ENCODE assay signal across 15 cellular contexts in genomic region chr1:196063307-196063706, GRCh38.
A peak's percentile ranks its signal among the peaks of the same experiment; 100 is the strongest.
DNase-seq lines count a peak whose midpoint lies in the region; ATAC-seq and TF ChIP-seq lines count a peak whose summit lies in the region.
"Had no signal": no experiment of that assay in that cellular context is flagged by ENCODE, and none has a peak within 500 bp of the region (broad histone marks: within the 10 kb centered on the region; RNA-seq: fewer than 3 reads in every experiment).

No MANE protein-coding gene starts in this region.

- H3K4me3 ChIP-seq in AG10803 (ENCODE audit: low read length) (no peak overlapping the region), adipocyte (ENCODE audit: low read length) (peak overlapping the region; percentile 20)
- H3K4me3 ChIP-seq: GM12878, right lobe of liver had no signal

- DNase-seq in AG10803 (ENCODE audit: low read depth), result peak; percentile 6
- DNase-seq in LHCN-M2 (ENCODE audit: low read depth), result peak; percentile 12
- DNase-seq in adipocyte (ENCODE audit: low read depth), result no peak
- peak; percentile 19 to 45 for DNase-seq in foreskin keratinocyte
- DNase-seq in COR-L47 (lab: John Stamatoyannopoulos, UW), result no peak
- DNase-seq in NCI-H510A (lab: John Stamatoyannopoulos, UW), result no peak
- DNase-seq: Caco-2; effector memory CD4-positive, alpha-beta T cell; NCI-H1092 treated with DMSO at 0.1 percent for 48 hours; right lobe of liver; SHP77; stimulated activated CD4-positive, alpha-beta T cell treated with anti-CD3 and anti-CD28 coated beads, Interleukin-2, amount 100 ng/mL, for 24 hours had no signal

- H3K27ac ChIP-seq in foreskin keratinocyte, result no peak overlapping the region
- H3K27ac ChIP-seq: right lobe of liver had no signal

- no peak overlapping the region for H3K9ac ChIP-seq in adipocyte (ENCODE audit: low read length)

- TF ChIP-seq CTCF in AG10803 (conservative IDR thresholded peaks at IDR 0.05; ENCODE audit: low read length) (no peak), foreskin keratinocyte (conservative IDR thresholded peaks at IDR 0.05) (no peak)

- ATAC-seq in foreskin keratinocyte (peak; percentile 71), HG03097 (IDR thresholded peaks at IDR 0.05; ENCODE audit: low FRiP score, unreplicated experiment) (no peak), HG03469 (IDR thresholded peaks at IDR 0.05; ENCODE audit: unreplicated experiment) (no peak)
- ATAC-seq: GM12878, right lobe of liver had no signal

- H3K4me1 ChIP-seq in adipocyte (ENCODE audit: control insufficient read depth, insufficient read depth, low read length), result peaks cover 4% of the 10 kb centered on the region
- peaks cover 5% of the 10 kb centered on the region for H3K4me1 ChIP-seq in foreskin keratinocyte
- H3K4me1 ChIP-seq: Caco-2, right lobe of liver had no signal

- H3K9me3 ChIP-seq in adipocyte (ENCODE audit: control insufficient read depth, low read length), result no peaks in the 10 kb centered on the region
- H3K9me3 ChIP-seq: Caco-2, right lobe of liver had no signal

- no peaks in the 10 kb centered on the region for H3K27me3 ChIP-seq in adipocyte (replicated peaks; ENCODE audit: control insufficient read depth, insufficient read depth, low read length)
- no peaks in the 10 kb centered on the region for H3K27me3 ChIP-seq in foreskin keratinocyte
- H3K27me3 ChIP-seq: right lobe of liver had no signal

- no peaks in the 10 kb centered on the region for H3K36me3 ChIP-seq in adipocyte (ENCODE audit: control insufficient read depth, insufficient read depth, low read length, severe bottlenecking)
- H3K36me3 ChIP-seq: right lobe of liver had no signal

Comparison
In these comparisons a context has a peak if more than half of its experiments do, and no peak if none do; other contexts are left out.
1. DNase-seq: peak in AG10803 (single experiment), LHCN-M2 (single experiment) and foreskin keratinocyte (2 of 2); none in adipocyte (single experiment), COR-L47 (single experiment) and NCI-H510A (single experiment).